25 cellular contexts compared by ENCODE assay signal in the genomic region with DNA sequence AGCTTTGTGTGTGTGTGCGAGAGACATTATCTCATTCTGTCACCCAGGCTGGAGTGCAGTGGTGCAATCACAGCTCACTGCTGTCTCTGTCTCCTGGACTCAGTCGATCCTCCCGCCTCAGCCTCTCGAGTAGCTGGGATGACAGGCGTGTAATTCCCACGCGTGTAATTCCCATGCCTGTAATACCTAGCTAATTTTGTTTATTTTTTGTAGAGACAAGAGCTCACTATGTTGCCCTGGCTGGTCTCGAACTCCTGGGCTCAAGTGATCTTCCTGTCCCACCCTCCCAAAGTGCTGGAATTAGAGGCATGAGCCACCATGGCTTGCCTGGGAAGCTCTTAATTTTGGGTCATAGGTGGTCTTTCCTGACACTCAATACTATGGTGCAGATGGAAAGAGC.
"Had no signal": no experiment of that assay in that cellular context is flagged by ENCODE, and none has a peak within 500 bp of the region (broad histone marks: within the 10 kb centered on the region; RNA-seq: fewer than 3 reads in every experiment).

No MANE protein-coding gene starts in this region.

- H3K9me3 Mint-ChIP-seq: natural killer cell treated with Interleukin-12 subunit alpha and Interleukin-12 subunit beta and Interleukin-15 and Interleukin-18, amount 100 ng/mL, for 72 hours; stimulated activated effector memory CD8-positive, alpha-beta T cell treated with anti-CD3 and anti-CD28 coated beads, Interleukin-12 subunit alpha, Interleukin-12 subunit beta, amount 100 ng/mL, for 72 hours; stimulated activated naive CD8-positive, alpha-beta T cell treated with anti-CD3 and anti-CD28 coated beads, Interleukin-15, Interleukin-2, amounts not matched to agents 100 ng/mL and 50 ng/mL, for 24 hours had no signal

- H3K27ac Mint-ChIP-seq: naive thymus-derived CD4-positive, alpha-beta T cell; natural killer cell treated with Interleukin-12 subunit alpha and Interleukin-12 subunit beta and Interleukin-15 and Interleukin-18, amount 100 ng/mL, for 72 hours; stimulated activated effector memory CD8-positive, alpha-beta T cell treated with anti-CD3 and anti-CD28 coated beads, Interleukin-12 subunit alpha, Interleukin-12 subunit beta, amount 100 ng/mL, for 72 hours; stimulated activated naive CD8-positive, alpha-beta T cell treated with anti-CD3 and anti-CD28 coated beads, Interleukin-15, Interleukin-2, amounts not matched to agents 100 ng/mL and 50 ng/mL, for 24 hours had no signal

- H3K9me3 ChIP-seq: mucosa of descending colon, pancreas, prostate gland, suprapubic skin had no signal

- H3K36me3 Mint-ChIP-seq: naive thymus-derived CD4-positive, alpha-beta T cell; natural killer cell treated with Interleukin-12 subunit alpha and Interleukin-12 subunit beta and Interleukin-15 and Interleukin-18, amount 100 ng/mL, for 72 hours; stimulated activated effector memory CD8-positive, alpha-beta T cell treated with anti-CD3 and anti-CD28 coated beads, Interleukin-12 subunit alpha, Interleukin-12 subunit beta, amount 100 ng/mL, for 72 hours had no signal

- ATAC-seq: heart right ventricle; mucosa of descending colon; naive thymus-derived CD4-positive, alpha-beta T cell; natural killer cell treated with Interleukin-12 subunit alpha and Interleukin-12 subunit beta and Interleukin-15 and Interleukin-18, amount 100 ng/mL, for 72 hours; pancreas; right cardiac atrium; sciatic nerve; stimulated activated effector memory CD8-positive, alpha-beta T cell treated with anti-CD3 and anti-CD28 coated beads, Interleukin-12 subunit alpha, Interleukin-12 subunit beta, amount 100 ng/mL, for 72 hours had no signal

- H3K4me3 ChIP-seq: heart right ventricle, left ventricle myocardium inferior, lung, mucosa of descending colon, pancreas, prostate gland, skin epidermis, suprapubic skin, thoracic aorta, tibial artery, vagina had no signal

- H3K27ac ChIP-seq: heart right ventricle, left ventricle myocardium inferior, pancreas, prostate gland, skin epidermis, suprapubic skin, thoracic aorta, tibial artery, vagina had no signal

- DNase-seq: heart right ventricle; hippocampal formation; left ventricle myocardium inferior; mesendoderm; midbrain; mucosa of descending colon; naive thymus-derived CD4-positive, alpha-beta T cell; nucleus accumbens; retina; right cardiac atrium; stimulated activated CD4-positive, alpha-beta T cell treated with anti-CD3 and anti-CD28 coated beads, Interleukin-4, amount 100 ng/mL, for 24 hours; stimulated activated naive CD4-positive, alpha-beta T cell; trophoblast cell had no signal

- H3K4me3 Mint-ChIP-seq: naive thymus-derived CD4-positive, alpha-beta T cell; natural killer cell treated with Interleukin-12 subunit alpha and Interleukin-12 subunit beta and Interleukin-15 and Interleukin-18, amount 100 ng/mL, for 72 hours; stimulated activated effector memory CD8-positive, alpha-beta T cell treated with anti-CD3 and anti-CD28 coated beads, Interleukin-12 subunit alpha, Interleukin-12 subunit beta, amount 100 ng/mL, for 72 hours; stimulated activated naive CD8-positive, alpha-beta T cell treated with anti-CD3 and anti-CD28 coated beads, Interleukin-15, Interleukin-2, amounts not matched to agents 100 ng/mL and 50 ng/mL, for 24 hours had no signal

- H3K36me3 ChIP-seq: heart right ventricle, left ventricle myocardium inferior, pancreas, prostate gland, suprapubic skin, thoracic aorta, tibial artery, vagina had no signal

- H3K27me3 ChIP-seq: pancreas, tibial artery, vagina had no signal

- H3K4me1 Mint-ChIP-seq: stimulated activated effector memory CD8-positive, alpha-beta T cell treated with anti-CD3 and anti-CD28 coated beads, Interleukin-12 subunit alpha, Interleukin-12 subunit beta, amount 100 ng/mL, for 72 hours had no signal

- H3K4me1 ChIP-seq: heart right ventricle, left ventricle myocardium inferior, pancreas, prostate gland, suprapubic skin, tibial artery, vagina had no signal

- H3K27me3 Mint-ChIP-seq: natural killer cell treated with Interleukin-12 subunit alpha and Interleukin-12 subunit beta and Interleukin-15 and Interleukin-18, amount 100 ng/mL, for 72 hours; stimulated activated naive CD8-positive, alpha-beta T cell treated with anti-CD3 and anti-CD28 coated beads, Interleukin-15, Interleukin-2, amounts not matched to agents 100 ng/mL and 50 ng/mL, for 24 hours had no signal
